Comparison of ENCODE assay signal across 18 cellular contexts in the genomic region with DNA sequence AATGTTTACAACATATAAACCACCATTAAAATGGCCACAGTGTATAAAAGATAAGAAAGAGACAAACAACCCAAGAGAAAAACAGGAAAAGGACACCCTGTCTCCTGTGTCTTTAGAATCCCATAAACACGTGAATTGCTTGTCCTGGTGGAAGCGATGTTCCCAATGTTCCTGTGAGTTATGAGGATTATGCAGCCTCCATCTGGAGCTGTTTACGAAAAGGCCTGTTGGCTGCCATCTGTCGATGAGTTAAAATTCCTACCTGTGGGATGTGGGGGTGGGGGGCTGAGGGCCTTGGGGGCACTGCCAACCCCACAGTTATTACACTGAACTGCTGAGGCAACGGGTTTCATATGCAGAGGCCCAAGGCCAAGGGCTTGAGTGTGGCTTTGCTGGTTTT. TPM values are rescaled to one million over a fixed set of nuclear protein-coding genes. Genes with fewer than 3 reads are reported as not detected.
DNase-seq lines count a peak whose midpoint lies in the region; ATAC-seq, FAIRE-seq and TF ChIP-seq lines count a peak whose summit lies in the region.
"Had no signal": no experiment of that assay in that cellular context is flagged by ENCODE, and none has a peak within 500 bp of the region (broad histone marks: within the 10 kb centered on the region; RNA-seq: fewer than 3 reads in every experiment).

No MANE protein-coding gene starts in this region.

- H3K27me3 ChIP-seq in esophagus squamous epithelium, result no peaks in the 10 kb centered on the region
- H3K27me3 ChIP-seq in HepG2 (ENCODE audit: control insufficient read depth in 1 of 2, insufficient read depth in 2 of 2, low read length in 2 of 2), result no peaks in the 10 kb centered on the region

- in situ Hi-C loops in HepG2 (cut with HindIII; ENCODE audit: extremely low pct_ligation_motif_present, low pct_unique_long_range_greater_than_20kb), result no loop called here

- H3K27me3 Mint-ChIP-seq in activated T-cell treated with anti-CD3 and anti-CD28 coated beads, Interleukin-2, amount 50 U/mL, for 72 hours (ENCODE audit: low read depth), result no peaks in the 10 kb centered on the region
- H3K27me3 Mint-ChIP-seq: activated CD4-positive, alpha-beta memory T cell treated with anti-CD3 and anti-CD28 coated beads for 36 hours had no signal

- 82 to 84% methylated on average over 4 to 5 of the region's 5 CpGs for WGBS in esophagus squamous epithelium, 2 donors
- whole genome bisulfite sequencing in HepG2 (ENCODE audit: low lambda C conversion rate), result 98% methylated on average over 5 of the region's 5 CpGs

- ATAC-seq in activated T-cell treated with anti-CD3 and anti-CD28 coated beads, Interleukin-2, amount 50 U/mL, for 72 hours (replicated peaks in 1 of 2), result no peak
- no peak for ATAC-seq in HepG2

- no peaks in the 10 kb centered on the region for H3K79me2 ChIP-seq in HepG2 (ENCODE audit: insufficient read depth, low read length)

- CTCF ChIA-PET in HepG2 (lab: Yijun Ruan, JAX; ENCODE audit: low intra/inter-chr PET ratio, low total read pairs), result no interaction called here

- DNase-seq in activated T-cell treated with anti-CD3 and anti-CD28 coated beads, Interleukin-2, amount 50 U/mL, for 72 hours, result no peak
- DNase-seq in activated T-cell treated with anti-CD3 and anti-CD28 coated beads, Interleukin-2, amount 50 U/mL, for 1 hour, result no peak
- DNase-seq in NCI-H82 (lab: John Stamatoyannopoulos, UW) (peak; percentile 96), esophagus squamous epithelium (lab: John Stamatoyannopoulos, UW) (no peak), superior temporal gyrus (ENCODE audit: extremely low spot score) (peak; percentile 53), HepG2 (ENCODE audit: low spot score) (no peak), NCI-H2081 treated with DMSO at 0.1 percent for 48 hours (lab: John Stamatoyannopoulos, UW) (no peak), OCI-M2 (lab: John Stamatoyannopoulos, UW; ENCODE audit: unreplicated experiment) (no peak)
- DNase-seq: 8988T; activated CD4-positive, alpha-beta memory T cell treated with anti-CD3 and anti-CD28 coated beads for 36 hours; NCI-H226; SK-N-SH; stimulated activated CD4-positive, alpha-beta T cell treated with anti-CD3 and anti-CD28 coated beads, Interleukin-4, amount 100 ng/mL, for 4 hours had no signal

- no peaks in the 10 kb centered on the region for H3K9me3 Mint-ChIP-seq in activated T-cell treated with anti-CD3 and anti-CD28 coated beads, Interleukin-2, amount 50 U/mL, for 72 hours
- H3K9me3 Mint-ChIP-seq: activated CD4-positive, alpha-beta memory T cell treated with anti-CD3 and anti-CD28 coated beads for 36 hours; activated T-helper 1 cell treated with anti-CD3 and anti-CD28 coated beads, Interleukin-12 subunit alpha, Interleukin-12 subunit beta, Interleukin-2, Interleukin-4 antibody, amounts not matched to agents 30 ng/mL and 10 ng/mL and 1 ng/mL, durations not matched to agents 14 hours and 24 hours and 36 hours had no signal

- no peak overlapping the region for H3K4me2 ChIP-seq in HepG2 (ENCODE audit: low read depth, low read length)
- H3K4me2 ChIP-seq: SK-N-SH had no signal

- 0 out of 2 replicates have a peak, but pooled peaks cover 4% of the 10 kb centered on the region for H4K20me1 ChIP-seq in HepG2 (ENCODE audit: insufficient read depth, low read length)

- H3K4me3 Mint-ChIP-seq in activated T-cell treated with anti-CD3 and anti-CD28 coated beads, Interleukin-2, amount 50 U/mL, for 72 hours, result no peak overlapping the region
- H3K4me3 Mint-ChIP-seq: activated CD4-positive, alpha-beta memory T cell treated with anti-CD3 and anti-CD28 coated beads for 36 hours; activated T-helper 1 cell treated with anti-CD3 and anti-CD28 coated beads, Interleukin-12 subunit alpha, Interleukin-12 subunit beta, Interleukin-2, Interleukin-4 antibody, amounts not matched to agents 30 ng/mL and 10 ng/mL and 1 ng/mL, durations not matched to agents 14 hours and 24 hours and 36 hours had no signal

- TF ChIP-seq RAD21 in HepG2 (CRISPR knock-in tag; IDR thresholded peaks at IDR 0.05), result no peak

- TF ChIP-seq CTCF in esophagus squamous epithelium (IDR thresholded peaks at IDR 0.05), result no peak
- no peak for TF ChIP-seq CTCF in HepG2 (CRISPR knock-in tag; IDR thresholded peaks at IDR 0.05)

- H3K4me3 ChIP-seq in esophagus squamous epithelium (no peak overlapping the region), HepG2 (replicated peaks in 1 of 3; ENCODE audit: insufficient read depth in 1 of 3, low read depth in 2 of 3, low read length in 3 of 3) (no peak overlapping the region)

- H3K4me1 Mint-ChIP-seq in activated T-cell treated with anti-CD3 and anti-CD28 coated beads, Interleukin-2, amount 50 U/mL, for 72 hours (ENCODE audit: low read depth), result no peaks in the 10 kb centered on the region

- H3K36me3 ChIP-seq in esophagus squamous epithelium, result peaks cover 9 to 79% (median 27%) of the 10 kb centered on the region in 3 donors
- peaks cover 20 to 47% of the 10 kb centered on the region in 2 experiments for H3K36me3 ChIP-seq in HepG2 (replicated peaks in 1 of 2; ENCODE audit: control insufficient read depth in 1 of 2, insufficient read depth in 2 of 2, low read length in 2 of 2)

- H3K9me3 ChIP-seq in esophagus squamous epithelium (no peaks in the 10 kb centered on the region), HepG2 (ENCODE audit: low read length) (no peaks in the 10 kb centered on the region)
- H3K9me3 ChIP-seq: SK-N-SH had no signal

- H3K27ac ChIP-seq in esophagus squamous epithelium, result peak overlapping the region in 3 of 4 donors; percentile 0 to 66 (median 40)
- H3K27ac ChIP-seq in HepG2 (ENCODE audit: extremely low read length, insufficient read depth, low read length), result no peak overlapping the region

- TF ChIP-seq POLR2A in esophagus squamous epithelium (IDR thresholded peaks at IDR 0.05) (no peak), HepG2 (IDR thresholded peaks at IDR 0.05; ENCODE audit: insufficient read depth in 1 of 2, low read depth in 2 of 2, low read length in 2 of 2) (no peak)

- H3K4me1 ChIP-seq in esophagus squamous epithelium (peaks cover 11 to 52% (median 28%) of the 10 kb centered on the region in 3 donors), HepG2 (ENCODE audit: insufficient read depth, low read length) (peaks cover 9% of the 10 kb centered on the region; the same call in 1 of the 2 replicates)

- H3K27ac Mint-ChIP-seq in activated T-cell treated with anti-CD3 and anti-CD28 coated beads, Interleukin-2, amount 50 U/mL, for 72 hours, result peak overlapping the region; percentile 32
- H3K27ac Mint-ChIP-seq: activated CD4-positive, alpha-beta memory T cell treated with anti-CD3 and anti-CD28 coated beads for 36 hours had no signal

- intact Hi-C loops in esophagus squamous epithelium (cut with DNase I) (loop anchor here (10.0 kb wide), 1 partner anchor 186 kb away; no protein-coding TSS in a partner anchor), HepG2 (cut with micrococcal nuclease; ENCODE audit: unreplicated experiment) (no loop called here)

- no peak overlapping the region for H3K9ac ChIP-seq in HepG2 (ENCODE audit: insufficient read depth, low read depth, low read length)
- H3K9ac ChIP-seq: SK-N-SH had no signal

- BruUV-seq in HepG2 (replicated peaks; lab: Mats Ljungman, UMichigan), result no TSS peak

- POLR2A ChIA-PET in HepG2 (lab: Yijun Ruan, JAX), result no interaction called here

- TF ChIP-seq EP300 in HepG2 (IDR thresholded peaks at IDR 0.05; ENCODE audit: low read depth in 2 of 2, low read length in 2 of 2) (no peak), HepG2 (CRISPR knock-in tag; IDR thresholded peaks at IDR 0.05; ENCODE audit: borderline replicate concordance) (no peak)

- peaks cover 0 to 5% of the 10 kb centered on the region in 2 donors for H3K36me3 Mint-ChIP-seq in activated T-cell treated with anti-CD3 and anti-CD28 coated beads, Interleukin-2, amount 50 U/mL, for 72 hours (ENCODE audit: insufficient read depth in 2 of 2)

- no peak for FAIRE-seq in HepG2 (lab: Jason Lieb, UNC)
- FAIRE-seq: astrocyte, H54 had no signal

- H2AFZ ChIP-seq in HepG2 (ENCODE audit: low read length), result no peak overlapping the region

RNA-seq across cellular contexts. Expression of gene NISCH, which starts 13.6 kb away (rescaled TPM):
- 10 to 100 TPM; 80.2 to 81.7 TPM for total RNA-seq in activated T-cell treated with anti-CD3 and anti-CD28 coated beads, Interleukin-2, amount 50 U/mL, for 72 hours
- total RNA-seq in esophagus squamous epithelium (10 to 100 TPM; 33.6 to 82.2 (median 40.6) TPM), HepG2 (2016; rRNA removed; fragmentation: Illumina TruSeq; extraction: Trizol) (15.3 and 27.0 TPM in 2 replicates)
- 10.8 and 11.5 TPM in 2 replicates for total RNA-seq in HepG2 (2016; cell fraction: cytosol; rRNA removed; fragmentation: Illumina TruSeq; extraction: Trizol; ENCODE audit: low read depth)
- total RNA-seq in HepG2 (2016; cell fraction: insoluble cytoplasmic fraction; rRNA removed; fragmentation: Illumina TruSeq; extraction: Trizol), result 10.9 and 25.7 TPM in 2 replicates
- 11.3 and 12.4 TPM in 2 replicates for total RNA-seq in HepG2 (2016; cell fraction: membrane; rRNA removed; fragmentation: Illumina TruSeq; extraction: Trizol)
- 36.6 and 40.4 TPM in 2 replicates for total RNA-seq in HepG2 (2016; cell fraction: nucleus; rRNA removed; fragmentation: Illumina TruSeq; extraction: Trizol)
- 47.6 and 63.0 TPM in 2 replicates for polyA plus RNA-seq in HepG2 (2011; rRNA removed)
- polyA plus RNA-seq in HepG2 (2011; cell fraction: cytosol; rRNA removed), result 17.8 and 20.4 TPM in 2 replicates
- polyA plus RNA-seq in HepG2 (2011; cell fraction: nucleus; rRNA removed), result 441 and 512 TPM in 2 replicates
- 31.6 and 39.4 TPM in 2 replicates for polyA plus RNA-seq in HepG2 (2012)
- 3.2 and 3.7 TPM in 2 replicates for polyA plus RNA-seq in HepG2 (2016; cell fraction: cytosol; fragmentation: Illumina TruSeq; extraction: Trizol; ENCODE audit: low read depth)
- 9.4 and 12.9 TPM in 2 replicates for polyA plus RNA-seq in HepG2 (2016; cell fraction: insoluble cytoplasmic fraction; fragmentation: Illumina TruSeq; extraction: Trizol; ENCODE audit: low read depth)
- polyA plus RNA-seq in HepG2 (2016; cell fraction: membrane; fragmentation: Illumina TruSeq; extraction: Trizol; ENCODE audit: low read depth), result 6.4 and 6.7 TPM in 2 replicates
- 96.6 and 101 TPM in 2 replicates for polyA plus RNA-seq in HepG2 (2016; cell fraction: nucleus; fragmentation: Illumina TruSeq; extraction: Trizol; ENCODE audit: insufficient read depth, low read depth)
- polyA minus RNA-seq in HepG2 (2011; rRNA and poly(A)+ RNA removed; ENCODE audit: low replicate concordance), result 50.0 and 58.0 TPM in 2 replicates
- 15.2 and 15.4 TPM in 2 replicates for polyA minus RNA-seq in HepG2 (2011; cell fraction: cytosol; rRNA and poly(A)+ RNA removed)
- 97.0 and 102 TPM in 2 replicates for polyA minus RNA-seq in HepG2 (2011; cell fraction: nucleus; rRNA and poly(A)+ RNA removed)

RNA-seq across cellular contexts. Expression of gene TNNC1, which starts 15.2 kb away (rescaled TPM):
- 10 to 100 TPM; 10.8 to 14.4 TPM for total RNA-seq in activated T-cell treated with anti-CD3 and anti-CD28 coated beads, Interleukin-2, amount 50 U/mL, for 72 hours
- total RNA-seq in esophagus squamous epithelium (1 to 10 TPM in 1 of 4 donors, not detected in 3; 4.1 TPM), HepG2 (2016; rRNA removed; fragmentation: Illumina TruSeq; extraction: Trizol) (11.8 and 18.7 TPM in 2 replicates)
- 4.4 and 4.6 TPM in 2 replicates for total RNA-seq in HepG2 (2016; cell fraction: cytosol; rRNA removed; fragmentation: Illumina TruSeq; extraction: Trizol; ENCODE audit: low read depth)
- 13.2 and 20.1 TPM in 2 replicates for total RNA-seq in HepG2 (2016; cell fraction: insoluble cytoplasmic fraction; rRNA removed; fragmentation: Illumina TruSeq; extraction: Trizol)
- 2.5 and 5.3 TPM in 2 replicates for total RNA-seq in HepG2 (2016; cell fraction: membrane; rRNA removed; fragmentation: Illumina TruSeq; extraction: Trizol)
- total RNA-seq in HepG2 (2016; cell fraction: nucleus; rRNA removed; fragmentation: Illumina TruSeq; extraction: Trizol), result 5.4 and 5.7 TPM in 2 replicates
- 36.4 and 39.5 TPM in 2 replicates for polyA plus RNA-seq in HepG2 (2011; rRNA removed)
- polyA plus RNA-seq in HepG2 (2011; cell fraction: cytosol; rRNA removed), result 53.0 and 54.8 TPM in 2 replicates
- 14.3 and 16.8 TPM in 2 replicates for polyA plus RNA-seq in HepG2 (2011; cell fraction: nucleus; rRNA removed)
- polyA plus RNA-seq in HepG2 (2012), result 10.9 and 12.3 TPM in 2 replicates
- polyA plus RNA-seq in HepG2 (2016; cell fraction: cytosol; fragmentation: Illumina TruSeq; extraction: Trizol; ENCODE audit: low read depth), result 3.3 and 4.0 TPM in 2 replicates
- 17.1 and 18.1 TPM in 2 replicates for polyA plus RNA-seq in HepG2 (2016; cell fraction: insoluble cytoplasmic fraction; fragmentation: Illumina TruSeq; extraction: Trizol; ENCODE audit: low read depth)
- polyA plus RNA-seq in HepG2 (2016; cell fraction: membrane; fragmentation: Illumina TruSeq; extraction: Trizol; ENCODE audit: low read depth), result 2.7 and 3.3 TPM in 2 replicates
- 6.6 and 10.5 TPM in 2 replicates for polyA plus RNA-seq in HepG2 (2016; cell fraction: nucleus; fragmentation: Illumina TruSeq; extraction: Trizol; ENCODE audit: insufficient read depth, low read depth)
- polyA minus RNA-seq in HepG2 (2011; rRNA and poly(A)+ RNA removed; ENCODE audit: low replicate concordance), result 7.0 and 8.2 TPM in 2 replicates
- 4.5 and 5.4 TPM in 2 replicates for polyA minus RNA-seq in HepG2 (2011; cell fraction: cytosol; rRNA and poly(A)+ RNA removed)
- polyA minus RNA-seq in HepG2 (2011; cell fraction: nucleus; rRNA and poly(A)+ RNA removed), result 4.5 and 4.6 TPM in 2 replicates
- total RNA-seq: Daoy, lung microvascular endothelial cell had no signal

RNA-seq across cellular contexts. Expression of gene SEMA3G, which starts 24.1 kb away (rescaled TPM):
- under 1 TPM; 0.16 to 0.36 TPM for total RNA-seq in activated T-cell treated with anti-CD3 and anti-CD28 coated beads, Interleukin-2, amount 50 U/mL, for 72 hours
- total RNA-seq in esophagus squamous epithelium, result 1 to 10 TPM in 3 of 4 donors, under 1 TPM in 1; 0.34 to 9.8 (median 3.4) TPM
- total RNA-seq in HepG2 (2016; rRNA removed; fragmentation: Illumina TruSeq; extraction: Trizol), result 2.0 and 6.1 TPM in 2 replicates
- total RNA-seq in HepG2 (2016; cell fraction: cytosol; rRNA removed; fragmentation: Illumina TruSeq; extraction: Trizol; ENCODE audit: low read depth), result 0.44 and 0.61 TPM in 2 replicates
- total RNA-seq in HepG2 (2016; cell fraction: insoluble cytoplasmic fraction; rRNA removed; fragmentation: Illumina TruSeq; extraction: Trizol), result 1.9 and 7.2 TPM in 2 replicates
- 1.0 and 1.1 TPM in 2 replicates for total RNA-seq in HepG2 (2016; cell fraction: membrane; rRNA removed; fragmentation: Illumina TruSeq; extraction: Trizol)
- total RNA-seq in HepG2 (2016; cell fraction: nucleus; rRNA removed; fragmentation: Illumina TruSeq; extraction: Trizol), result 5.8 and 8.3 TPM in 2 replicates
- 8.3 and 13.4 TPM in 2 replicates for polyA plus RNA-seq in HepG2 (2011; rRNA removed)
- polyA plus RNA-seq in HepG2 (2011; cell fraction: cytosol; rRNA removed), result 8.0 and 10.3 TPM in 2 replicates
- polyA plus RNA-seq in HepG2 (2011; cell fraction: nucleus; rRNA removed), result 21.7 and 30.5 TPM in 2 replicates
- 14.2 and 15.4 TPM in 2 replicates for polyA plus RNA-seq in HepG2 (2012)
- polyA plus RNA-seq in HepG2 (2016; cell fraction: cytosol; fragmentation: Illumina TruSeq; extraction: Trizol; ENCODE audit: low read depth), result 0.33 and 0.36 TPM in 2 replicates
- 1.4 and 2.1 TPM in 2 replicates for polyA plus RNA-seq in HepG2 (2016; cell fraction: insoluble cytoplasmic fraction; fragmentation: Illumina TruSeq; extraction: Trizol; ENCODE audit: low read depth)
- polyA plus RNA-seq in HepG2 (2016; cell fraction: membrane; fragmentation: Illumina TruSeq; extraction: Trizol; ENCODE audit: low read depth), result 0.62 and 0.71 TPM in 2 replicates
- 8.4 and 8.8 TPM in 2 replicates for polyA plus RNA-seq in HepG2 (2016; cell fraction: nucleus; fragmentation: Illumina TruSeq; extraction: Trizol; ENCODE audit: insufficient read depth, low read depth)
- polyA minus RNA-seq in HepG2 (2011; rRNA and poly(A)+ RNA removed; ENCODE audit: low replicate concordance), result 1.2 and 22.3 TPM in 2 replicates
- 6.4 and 10.0 TPM in 2 replicates for polyA minus RNA-seq in HepG2 (2011; cell fraction: cytosol; rRNA and poly(A)+ RNA removed)
- 11.9 and 12.6 TPM in 2 replicates for polyA minus RNA-seq in HepG2 (2011; cell fraction: nucleus; rRNA and poly(A)+ RNA removed)

RNA-seq across cellular contexts. Expression of gene STAB1, which starts 26.1 kb away (rescaled TPM):
- total RNA-seq in activated T-cell treated with anti-CD3 and anti-CD28 coated beads, Interleukin-2, amount 50 U/mL, for 72 hours, result under 1 TPM; 0.12 to 0.19 TPM
- total RNA-seq in esophagus squamous epithelium (10 to 100 TPM in 3 of 4 donors, 1 to 10 TPM in 1; 5.6 to 69.4 (median 32.3) TPM), HepG2 (2016; rRNA removed; fragmentation: Illumina TruSeq; extraction: Trizol) (0.09 and 0.28 TPM in 2 replicates)
- total RNA-seq in HepG2 (2016; cell fraction: cytosol; rRNA removed; fragmentation: Illumina TruSeq; extraction: Trizol; ENCODE audit: low read depth), result not detected in 2 replicates
- total RNA-seq in HepG2 (2016; cell fraction: insoluble cytoplasmic fraction; rRNA removed; fragmentation: Illumina TruSeq; extraction: Trizol), result 0.11 and 0.18 TPM in 2 replicates
- 0.31 TPM in 1 of 2 replicates, not detected in the other for total RNA-seq in HepG2 (2016; cell fraction: membrane; rRNA removed; fragmentation: Illumina TruSeq; extraction: Trizol)
- 0.13 and 0.16 TPM in 2 replicates for total RNA-seq in HepG2 (2016; cell fraction: nucleus; rRNA removed; fragmentation: Illumina TruSeq; extraction: Trizol)
- 0.34 and 0.59 TPM in 2 replicates for polyA plus RNA-seq in HepG2 (2011; rRNA removed)
- 0.13 and 0.16 TPM in 2 replicates for polyA plus RNA-seq in HepG2 (2011; cell fraction: cytosol; rRNA removed)
- polyA plus RNA-seq in HepG2 (2011; cell fraction: nucleus; rRNA removed), result 4.1 and 4.3 TPM in 2 replicates
- polyA plus RNA-seq in HepG2 (2012), result 0.23 and 0.24 TPM in 2 replicates
- 0.02 and 0.14 TPM in 2 replicates for polyA plus RNA-seq in HepG2 (2016; cell fraction: cytosol; fragmentation: Illumina TruSeq; extraction: Trizol; ENCODE audit: low read depth)
- 0.10 TPM in 1 of 2 replicates, not detected in the other for polyA plus RNA-seq in HepG2 (2016; cell fraction: insoluble cytoplasmic fraction; fragmentation: Illumina TruSeq; extraction: Trizol; ENCODE audit: low read depth)
- not detected in 2 replicates for polyA plus RNA-seq in HepG2 (2016; cell fraction: membrane; fragmentation: Illumina TruSeq; extraction: Trizol; ENCODE audit: low read depth)
- polyA plus RNA-seq in HepG2 (2016; cell fraction: nucleus; fragmentation: Illumina TruSeq; extraction: Trizol; ENCODE audit: insufficient read depth, low read depth), result 0.30 TPM in 1 of 2 replicates, not detected in the other
- polyA minus RNA-seq in HepG2 (2011; rRNA and poly(A)+ RNA removed; ENCODE audit: low replicate concordance), result 0.26 and 1.0 TPM in 2 replicates
- 0.30 TPM in 1 of 2 replicates, not detected in the other for polyA minus RNA-seq in HepG2 (2011; cell fraction: cytosol; rRNA and poly(A)+ RNA removed)
- polyA minus RNA-seq in HepG2 (2011; cell fraction: nucleus; rRNA and poly(A)+ RNA removed), result 0.50 and 0.90 TPM in 2 replicates
- total RNA-seq: Daoy had no signal

RNA-seq across cellular contexts. Expression of gene PHF7, which starts 58.5 kb away (rescaled TPM):
- total RNA-seq in activated T-cell treated with anti-CD3 and anti-CD28 coated beads, Interleukin-2, amount 50 U/mL, for 72 hours, result 10 to 100 TPM; 27.3 to 29.0 TPM
- total RNA-seq in esophagus squamous epithelium (1 to 10 TPM; 1.0 to 7.1 (median 4.5) TPM), HepG2 (2016; rRNA removed; fragmentation: Illumina TruSeq; extraction: Trizol) (4.5 and 5.2 TPM in 2 replicates)
- 6.6 and 9.4 TPM in 2 replicates for total RNA-seq in HepG2 (2016; cell fraction: cytosol; rRNA removed; fragmentation: Illumina TruSeq; extraction: Trizol; ENCODE audit: low read depth)
- 4.7 TPM in 2 replicates for total RNA-seq in HepG2 (2016; cell fraction: insoluble cytoplasmic fraction; rRNA removed; fragmentation: Illumina TruSeq; extraction: Trizol)
- 8.8 and 9.5 TPM in 2 replicates for total RNA-seq in HepG2 (2016; cell fraction: membrane; rRNA removed; fragmentation: Illumina TruSeq; extraction: Trizol)
- total RNA-seq in HepG2 (2016; cell fraction: nucleus; rRNA removed; fragmentation: Illumina TruSeq; extraction: Trizol), result 5.2 and 5.7 TPM in 2 replicates
- polyA plus RNA-seq in HepG2 (2011; rRNA removed), result 8.8 and 12.6 TPM in 2 replicates
- 5.8 and 6.9 TPM in 2 replicates for polyA plus RNA-seq in HepG2 (2011; cell fraction: cytosol; rRNA removed)
- polyA plus RNA-seq in HepG2 (2011; cell fraction: nucleus; rRNA removed), result 20.4 and 21.4 TPM in 2 replicates
- 6.3 and 8.7 TPM in 2 replicates for polyA plus RNA-seq in HepG2 (2012)
- 4.0 and 5.7 TPM in 2 replicates for polyA plus RNA-seq in HepG2 (2016; cell fraction: cytosol; fragmentation: Illumina TruSeq; extraction: Trizol; ENCODE audit: low read depth)
- polyA plus RNA-seq in HepG2 (2016; cell fraction: insoluble cytoplasmic fraction; fragmentation: Illumina TruSeq; extraction: Trizol; ENCODE audit: low read depth), result 4.4 and 4.9 TPM in 2 replicates
- polyA plus RNA-seq in HepG2 (2016; cell fraction: membrane; fragmentation: Illumina TruSeq; extraction: Trizol; ENCODE audit: low read depth), result 5.7 and 8.0 TPM in 2 replicates
- polyA plus RNA-seq in HepG2 (2016; cell fraction: nucleus; fragmentation: Illumina TruSeq; extraction: Trizol; ENCODE audit: insufficient read depth, low read depth), result 11.1 and 11.4 TPM in 2 replicates
- polyA minus RNA-seq in HepG2 (2011; rRNA and poly(A)+ RNA removed; ENCODE audit: low replicate concordance), result 6.1 and 6.8 TPM in 2 replicates
- polyA minus RNA-seq in HepG2 (2011; cell fraction: cytosol; rRNA and poly(A)+ RNA removed), result 3.0 and 4.6 TPM in 2 replicates
- polyA minus RNA-seq in HepG2 (2011; cell fraction: nucleus; rRNA and poly(A)+ RNA removed), result 17.4 and 17.6 TPM in 2 replicates

Comparison
In these comparisons a context has a peak if more than half of its experiments do, and no peak if none do; other contexts are left out.
1. DNase-seq: peak in NCI-H82 (single experiment) and superior temporal gyrus (single experiment); none in activated T-cell treated with anti-CD3 and anti-CD28 coated beads, Interleukin-2, amount 50 U/mL, for 72 hours (0 of 2), activated T-cell treated with anti-CD3 and anti-CD28 coated beads, Interleukin-2, amount 50 U/mL, for 1 hour (single experiment), esophagus squamous epithelium (single experiment), HepG2 (single experiment), NCI-H2081 treated with DMSO at 0.1 percent for 48 hours (single experiment) and OCI-M2 (single experiment).